ENCODE assay signal across 13 cellular contexts in the genomic region with DNA sequence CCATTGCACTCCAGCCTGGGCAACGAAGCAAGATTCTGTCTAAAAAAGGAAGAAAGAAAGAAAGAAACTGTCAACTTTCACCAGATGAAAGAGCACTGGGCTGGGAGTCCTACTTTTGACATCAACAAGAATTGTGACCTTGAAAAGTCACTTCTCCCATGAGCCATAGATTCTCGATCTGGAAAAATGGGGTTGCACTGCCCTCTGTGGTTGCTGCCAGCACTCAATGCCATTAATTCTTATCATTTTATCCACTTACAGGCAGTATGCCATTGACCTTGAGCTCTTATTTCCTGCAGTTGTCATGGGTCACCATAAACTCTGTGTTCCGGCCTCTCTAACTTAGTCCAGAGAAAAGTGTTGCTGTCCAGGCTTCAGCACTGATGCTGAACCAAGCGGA.
DNase-seq lines count a peak whose midpoint lies in the region; ATAC-seq, FAIRE-seq and TF ChIP-seq lines count a peak whose summit lies in the region.
"Had no signal": no experiment of that assay in that cellular context is flagged by ENCODE, and none has a peak within 500 bp of the region (broad histone marks: within the 10 kb centered on the region; RNA-seq: fewer than 3 reads in every experiment).

No MANE protein-coding gene starts in this region.

- peaks cover 0 to 9% (median 0%) of the 10 kb centered on the region in 8 donors for H3K9me3 Mint-ChIP-seq in CD4-positive, alpha-beta memory T cell
- H3K9me3 Mint-ChIP-seq: mesothelial cell of epicardium; T-helper 2 cell treated with Interferon-gamma antibody and Interleukin-4, amounts not matched to agents 5 μg/mL and 100 μg/mL, for 36 hours had no signal

- H3K27me3 ChIP-seq in GM23248 (replicated peaks; ENCODE audit: insufficient read depth) (no peaks in the 10 kb centered on the region), Panc1 (ENCODE audit: control insufficient read depth, insufficient read depth, low read length) (no peaks in the 10 kb centered on the region), pancreas (no peaks in the 10 kb centered on the region)
- peaks cover 3% of the 10 kb centered on the region for H3K27me3 ChIP-seq in CD4-positive, alpha-beta memory T cell (ENCODE audit: insufficient read depth, low read length)
- H3K27me3 ChIP-seq: MG63 had no signal

- 83 to 84% methylated on average over 4 of the region's 4 CpGs for WGBS in GM23248 (ENCODE audit: low coverage in 1 of 2, low lambda C conversion rate in 2 of 2, missing lambda C conversion rate in 2 of 2), 2 experiments
- WGBS in pancreas, 2 donors: 56 to 61% methylated on average over 4 of the region's 4 CpGs

- CTCF ChIA-PET in Panc1 (lab: Charles Lee): interaction anchor here (0.6 to 1.2 kb wide), 3 partner anchors 59 to 336 kb away, joined by 3 to 5 read pairs (median 4); no protein-coding TSS in a partner anchor
- CTCF ChIA-PET in CD4-positive, alpha-beta memory T cell (lab: Charles Lee; ENCODE audit: partially characterized antibody): no interaction called here

- no peaks in the 10 kb centered on the region for H3K79me2 ChIP-seq in GM23248 (ENCODE audit: insufficient read depth)

- H3K4me3 ChIP-seq in GM23248: no peak overlapping the region
- H3K4me3 ChIP-seq in Panc1 (ENCODE audit: low read depth in 2 of 2, low read length in 2 of 2): no peak overlapping the region
- no peak overlapping the region for H3K4me3 ChIP-seq in fibroblast of mammary gland (ENCODE audit: control insufficient read depth, low read depth, low read length)
- no peak overlapping the region for H3K4me3 ChIP-seq in pancreas
- no peak overlapping the region for H3K4me3 ChIP-seq in CD4-positive, alpha-beta memory T cell (ENCODE audit: low read length in 2 of 2)
- H3K4me3 ChIP-seq: MG63, skin epidermis had no signal

- peak; percentile 20 for DNase-seq in GM23248
- peak; percentile 20 for DNase-seq in Panc1 (ENCODE audit: low read depth, low spot score)
- peak; percentile 36 for DNase-seq in fibroblast of mammary gland (ENCODE audit: low read depth)
- DNase-seq in pancreas: peak in 1 of 6 donors; percentile 13
- DNase-seq in CD4-positive, alpha-beta memory T cell: no peak
- DNase-seq in DMS79 treated with DMSO at 0.1 percent for 48 hours (lab: John Stamatoyannopoulos, UW): no peak
- DNase-seq: DMS79, MG63 had no signal

- H3K27ac Mint-ChIP-seq in CD4-positive, alpha-beta memory T cell: no peak overlapping the region
- H3K27ac Mint-ChIP-seq: mesothelial cell of epicardium; T-helper 2 cell treated with Interferon-gamma antibody and Interleukin-4, amounts not matched to agents 5 μg/mL and 100 μg/mL, for 36 hours had no signal

- no TSS peak for BruUV-seq in Panc1 (replicated peaks; lab: Mats Ljungman, UMichigan)

- no peaks in the 10 kb centered on the region for H4K20me1 ChIP-seq in GM23248 (ENCODE audit: insufficient read depth)

- H3K27me3 Mint-ChIP-seq in CD4-positive, alpha-beta memory T cell: peaks cover 2 to 3% of the 10 kb centered on the region in 2 donors

- H2AFZ ChIP-seq in GM23248: no peak overlapping the region

- H3K9me2 ChIP-seq in GM23248 (ENCODE audit: insufficient read depth): no peaks in the 10 kb centered on the region

- intact Hi-C loops in Panc1 (cut with micrococcal nuclease; ENCODE audit: unreplicated experiment): no loop called here
- intact Hi-C loops in pancreas (cut with DNase I): no loop called here
- intact Hi-C loops in CD4-positive, alpha-beta memory T cell (cut with micrococcal nuclease): no loop called here

- no peak overlapping the region for H3K4me3 Mint-ChIP-seq in CD4-positive, alpha-beta memory T cell
- H3K4me3 Mint-ChIP-seq: mesothelial cell of epicardium; T-helper 2 cell treated with Interferon-gamma antibody and Interleukin-4, amounts not matched to agents 5 μg/mL and 100 μg/mL, for 36 hours had no signal

- POLR2A ChIA-PET in Panc1 (lab: Charles Lee): no interaction called here
- POLR2A ChIA-PET in CD4-positive, alpha-beta memory T cell (lab: Charles Lee; ENCODE audit: partially characterized antibody): no interaction called here

- no peaks in the 10 kb centered on the region for H3K36me3 Mint-ChIP-seq in CD4-positive, alpha-beta memory T cell
- H3K36me3 Mint-ChIP-seq: mesothelial cell of epicardium had no signal

- no peaks in the 10 kb centered on the region for H3K36me3 ChIP-seq in GM23248 (ENCODE audit: low read depth)
- H3K36me3 ChIP-seq in Panc1 (ENCODE audit: control insufficient read depth, insufficient read depth, low read length): no peaks in the 10 kb centered on the region
- no peaks in the 10 kb centered on the region for H3K36me3 ChIP-seq in pancreas
- no peaks in the 10 kb centered on the region for H3K36me3 ChIP-seq in CD4-positive, alpha-beta memory T cell (ENCODE audit: insufficient read depth, low read length)
- H3K36me3 ChIP-seq: MG63 had no signal

- TF ChIP-seq CTCF in Panc1 (IDR thresholded peaks at IDR 0.05) (peak; percentile 56), fibroblast of mammary gland (conservative IDR thresholded peaks at IDR 0.05; ENCODE audit: control insufficient read depth, insufficient read depth, low read depth, low read length) (peak; percentile 47), pancreas (IDR thresholded peaks at IDR 0.05) (no peak)

- no peak overlapping the region for H3K27ac ChIP-seq in GM23248
- H3K27ac ChIP-seq in Panc1 (ENCODE audit: low read length): no peak overlapping the region
- H3K27ac ChIP-seq in pancreas: no peak overlapping the region
- no peak overlapping the region for H3K27ac ChIP-seq in CD4-positive, alpha-beta memory T cell (ENCODE audit: low read depth, low read length)

- peaks cover 23% of the 10 kb centered on the region for H3F3A ChIP-seq in GM23248 (ENCODE audit: insufficient read depth)

- in situ Hi-C loops in GM23248 (cut with MboI): no loop called here
- in situ Hi-C loops in Panc1 (cut with HindIII; ENCODE audit: low pct_unique_long_range_greater_than_20kb, low sequenced_read_pairs): no loop called here

- no peak overlapping the region for H3K9ac ChIP-seq in GM23248

- H3K4me1 ChIP-seq in GM23248 (ENCODE audit: insufficient read depth): peaks cover 9% of the 10 kb centered on the region; the same call in 1 of the 2 replicates
- no peaks in the 10 kb centered on the region for H3K4me1 ChIP-seq in Panc1 (ENCODE audit: control insufficient read depth, insufficient read depth, low read length)
- H3K4me1 ChIP-seq in pancreas: peaks cover 0 to 3% (median 0%) of the 10 kb centered on the region in 3 donors
- H3K4me1 ChIP-seq in CD4-positive, alpha-beta memory T cell (ENCODE audit: insufficient read depth, low read length): no peaks in the 10 kb centered on the region

- no peak overlapping the region for H3K4me2 ChIP-seq in GM23248 (ENCODE audit: unreplicated experiment)

- no peaks in the 10 kb centered on the region for H3K4me1 Mint-ChIP-seq in CD4-positive, alpha-beta memory T cell
- H3K4me1 Mint-ChIP-seq: mesothelial cell of epicardium had no signal

- H3K9me3 ChIP-seq in GM23248 (ENCODE audit: low read depth) (no peaks in the 10 kb centered on the region), Panc1 (ENCODE audit: control insufficient read depth, insufficient read depth, low read depth, low read length) (no peaks in the 10 kb centered on the region), pancreas (no peaks in the 10 kb centered on the region)
- no peaks in the 10 kb centered on the region for H3K9me3 ChIP-seq in CD4-positive, alpha-beta memory T cell (ENCODE audit: control insufficient read depth in 1 of 2, low read length in 2 of 2)

- no peak for FAIRE-seq in pancreas (lab: Jason Lieb, UNC)
- FAIRE-seq: frontal cortex had no signal

- ATAC-seq in Panc1 (peak; percentile 59; the same call in 1 of the 2 replicates), pancreas (peak; percentile 53 to 74 (median 58)), GM18868 (IDR thresholded peaks at IDR 0.05; ENCODE audit: unreplicated experiment) (no peak)

Comparison
In these comparisons a context has a peak if more than half of its experiments do, and no peak if none do; other contexts are left out.
1. DNase-seq: peak in GM23248 (single experiment), Panc1 (single experiment) and fibroblast of mammary gland (single experiment); none in CD4-positive, alpha-beta memory T cell (0 of 5) and DMS79 treated with DMSO at 0.1 percent for 48 hours (single experiment).
2. CTCF ChIP-seq: peak in Panc1 (single experiment) and fibroblast of mammary gland (single experiment); none in pancreas (0 of 4).